Comparison of ENCODE assay signal across 11 cellular contexts in the genomic region with DNA sequence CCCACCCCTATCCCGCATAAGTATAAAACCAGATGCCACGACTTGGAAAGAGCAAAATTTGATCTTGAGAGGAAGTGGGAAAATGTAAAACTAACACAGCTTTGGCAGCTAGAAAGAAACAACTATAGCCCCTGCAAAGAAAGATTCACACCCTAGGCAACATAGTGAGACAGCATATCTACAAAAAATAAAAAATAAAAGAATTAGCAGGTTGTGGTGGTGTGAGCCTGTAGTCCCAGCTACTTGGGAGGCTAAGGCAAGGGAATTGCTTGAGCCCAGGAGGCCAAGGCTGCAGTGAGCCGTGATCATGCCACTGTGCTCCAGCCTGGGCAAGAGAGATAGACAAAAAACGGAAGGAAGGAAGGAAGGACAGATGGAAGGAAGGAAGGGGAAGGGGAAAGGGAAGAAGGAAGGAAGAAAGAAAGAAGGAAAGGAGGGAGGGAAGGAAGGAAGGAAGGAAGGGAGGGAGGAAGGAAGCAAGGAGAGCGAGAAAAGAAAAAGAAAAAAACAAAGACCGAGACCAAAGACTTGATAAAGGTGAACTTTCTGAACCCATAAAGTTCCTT. TPM values are rescaled to one million over a fixed set of nuclear protein-coding genes. Genes with fewer than 3 reads are reported as not detected.
DNase-seq lines count a peak whose midpoint lies in the region; ATAC-seq and TF ChIP-seq lines count a peak whose summit lies in the region.
"Had no signal": no experiment of that assay in that cellular context is flagged by ENCODE, and none has a peak within 500 bp of the region (broad histone marks: within the 10 kb centered on the region; RNA-seq: fewer than 3 reads in every experiment).

No MANE protein-coding gene starts in this region.

- no peaks in the 10 kb centered on the region for H3K36me3 ChIP-seq in right atrium auricular region
- H3K36me3 ChIP-seq in neural progenitor cell, result no peaks in the 10 kb centered on the region

- no peaks in the 10 kb centered on the region for H4K20me1 ChIP-seq in neural progenitor cell (ENCODE audit: low read depth)

- H3K27ac ChIP-seq in right atrium auricular region (peak overlapping the region; percentile 86 to 88), neural progenitor cell (no peak overlapping the region)

- H3K4me3 ChIP-seq in right atrium auricular region (no peak overlapping the region), neural progenitor cell (no peak overlapping the region)

- no peaks in the 10 kb centered on the region for H3K27me3 ChIP-seq in right atrium auricular region
- no peaks in the 10 kb centered on the region for H3K27me3 ChIP-seq in neural progenitor cell

- no peak overlapping the region for H2AFZ ChIP-seq in neural progenitor cell (replicated peaks)

- DNase-seq in right atrium auricular region (ENCODE audit: low spot score) (no peak), cardiac septum (ENCODE audit: low spot score) (no peak), KBM-7 (no peak), neural progenitor cell (ENCODE audit: low spot score) (no peak), NCI-H1436 treated with DMSO at 0.1 percent for 48 hours (lab: John Stamatoyannopoulos, UW) (no peak)
- DNase-seq in activated naive CD8-positive, alpha-beta T cell treated with anti-CD3 and anti-CD28 coated beads, Interleukin-2, amount 50 U/mL, for 24 hours, result no peak
- no peak for DNase-seq in natural killer cell treated with Interleukin-12 subunit alpha and Interleukin-12 subunit beta and Interleukin-15 and Interleukin-18, amount 100 ng/mL, for 72 hours (ENCODE audit: low spot score)
- DNase-seq: activated CD4-positive, alpha-beta T cell treated with anti-CD3 and anti-CD28 coated beads for 48 hours; stimulated activated CD8-positive, alpha-beta memory T cell treated with anti-CD3 and anti-CD28 coated beads, Interleukin-4, amount 100 ng/mL, for 48 hours had no signal

- H3K4me1 Mint-ChIP-seq in activated naive CD8-positive, alpha-beta T cell treated with anti-CD3 and anti-CD28 coated beads, Interleukin-2, amount 50 U/mL, for 24 hours, result peaks cover 92% of the 10 kb centered on the region
- H3K4me1 Mint-ChIP-seq in natural killer cell treated with Interleukin-12 subunit alpha and Interleukin-12 subunit beta and Interleukin-15 and Interleukin-18, amount 100 ng/mL, for 72 hours (ENCODE audit: low read depth in 2 of 2), result peaks cover 56 to 71% of the 10 kb centered on the region in 2 donors
- peaks cover 20% of the 10 kb centered on the region for H3K4me1 Mint-ChIP-seq in neural progenitor cell

- intact Hi-C loops in cardiac septum (cut with DNase I), result loop anchor here (5.0 kb wide), 1 partner anchor 63 kb away; no protein-coding TSS in a partner anchor

- H3K4me2 ChIP-seq in neural progenitor cell, result no peak overlapping the region

- no peak for ATAC-seq in activated naive CD8-positive, alpha-beta T cell treated with anti-CD3 and anti-CD28 coated beads, Interleukin-2, amount 50 U/mL, for 24 hours
- ATAC-seq in natural killer cell treated with Interleukin-12 subunit alpha and Interleukin-12 subunit beta and Interleukin-15 and Interleukin-18, amount 100 ng/mL, for 72 hours, result no peak
- ATAC-seq in GM18867 (IDR thresholded peaks at IDR 0.05; ENCODE audit: unreplicated experiment), result no peak

- peak overlapping the region; percentile 86 for H3K27ac Mint-ChIP-seq in activated naive CD8-positive, alpha-beta T cell treated with anti-CD3 and anti-CD28 coated beads, Interleukin-2, amount 50 U/mL, for 24 hours
- peak overlapping the region; percentile 45 to 92 for H3K27ac Mint-ChIP-seq in natural killer cell treated with Interleukin-12 subunit alpha and Interleukin-12 subunit beta and Interleukin-15 and Interleukin-18, amount 100 ng/mL, for 72 hours
- no peak overlapping the region for H3K27ac Mint-ChIP-seq in neural progenitor cell

- H3K79me2 ChIP-seq in neural progenitor cell (ENCODE audit: low read depth), result no peaks in the 10 kb centered on the region

- no peaks in the 10 kb centered on the region for H3K36me3 Mint-ChIP-seq in activated naive CD8-positive, alpha-beta T cell treated with anti-CD3 and anti-CD28 coated beads, Interleukin-2, amount 50 U/mL, for 24 hours (ENCODE audit: low read depth)
- no peaks in the 10 kb centered on the region for H3K36me3 Mint-ChIP-seq in natural killer cell treated with Interleukin-12 subunit alpha and Interleukin-12 subunit beta and Interleukin-15 and Interleukin-18, amount 100 ng/mL, for 72 hours
- H3K36me3 Mint-ChIP-seq in neural progenitor cell, result no peaks in the 10 kb centered on the region
- H3K36me3 Mint-ChIP-seq: brain had no signal

- no peaks in the 10 kb centered on the region for H3K9me3 ChIP-seq in right atrium auricular region
- H3K9me3 ChIP-seq in neural progenitor cell (ENCODE audit: low read depth), result no peaks in the 10 kb centered on the region

- peak overlapping the region; percentile 67 for H3K4me3 Mint-ChIP-seq in activated naive CD8-positive, alpha-beta T cell treated with anti-CD3 and anti-CD28 coated beads, Interleukin-2, amount 50 U/mL, for 24 hours
- H3K4me3 Mint-ChIP-seq in natural killer cell treated with Interleukin-12 subunit alpha and Interleukin-12 subunit beta and Interleukin-15 and Interleukin-18, amount 100 ng/mL, for 72 hours, result peak overlapping the region; percentile 78
- no peak overlapping the region for H3K4me3 Mint-ChIP-seq in neural progenitor cell
- H3K4me3 Mint-ChIP-seq: brain had no signal

- in situ Hi-C loops in KBM-7 (cut with MboI; ENCODE audit: low pct_unique_long_range_greater_than_20kb, low sequenced_read_pairs), result no loop called here

- H3K9me3 Mint-ChIP-seq in activated naive CD8-positive, alpha-beta T cell treated with anti-CD3 and anti-CD28 coated beads, Interleukin-2, amount 50 U/mL, for 24 hours, result no peaks in the 10 kb centered on the region
- no peaks in the 10 kb centered on the region for H3K9me3 Mint-ChIP-seq in natural killer cell treated with Interleukin-12 subunit alpha and Interleukin-12 subunit beta and Interleukin-15 and Interleukin-18, amount 100 ng/mL, for 72 hours
- no peaks in the 10 kb centered on the region for H3K9me3 Mint-ChIP-seq in neural progenitor cell
- H3K9me3 Mint-ChIP-seq: brain had no signal

- peaks cover 0 to 41% of the 10 kb centered on the region in 2 donors for H3K4me1 ChIP-seq in right atrium auricular region
- peaks cover 6% of the 10 kb centered on the region for H3K4me1 ChIP-seq in neural progenitor cell

- H3K27me3 Mint-ChIP-seq in activated naive CD8-positive, alpha-beta T cell treated with anti-CD3 and anti-CD28 coated beads, Interleukin-2, amount 50 U/mL, for 24 hours, result no peaks in the 10 kb centered on the region
- H3K27me3 Mint-ChIP-seq in natural killer cell treated with Interleukin-12 subunit alpha and Interleukin-12 subunit beta and Interleukin-15 and Interleukin-18, amount 100 ng/mL, for 72 hours, result no peaks in the 10 kb centered on the region
- no peaks in the 10 kb centered on the region for H3K27me3 Mint-ChIP-seq in neural progenitor cell (ENCODE audit: insufficient read depth, low read depth)

- H3F3A ChIP-seq in neural progenitor cell (ENCODE audit: low read depth), result no peaks in the 10 kb centered on the region

- TF ChIP-seq CTCF in right atrium auricular region (IDR thresholded peaks at IDR 0.05) (no peak), neural progenitor cell (IDR thresholded peaks at IDR 0.05) (no peak)

- H3K9ac ChIP-seq in neural progenitor cell, result no peak overlapping the region

RNA-seq across cellular contexts. Expression of a gene that starts 25.4 kb away (rescaled TPM):
- total RNA-seq in right atrium auricular region (10 to 100 TPM; 62.1 to 72.8 TPM), cardiac septum (114 TPM), neural progenitor cell (ENCODE audit: low replicate concordance) (10.4 and 27.5 TPM in 2 replicates)
- total RNA-seq in natural killer cell treated with Interleukin-12 subunit alpha and Interleukin-12 subunit beta and Interleukin-15 and Interleukin-18, amount 100 ng/mL, for 72 hours, result 100 to 1,000 TPM in 1 of 2 donors, 10 to 100 TPM in 1; 97.8 to 138 TPM
